In genomic region chr17:9677932-9678331, GRCh38 we compare ENCODE assay signal across 28 cellular contexts. TPM values are rescaled to one million over a fixed set of nuclear protein-coding genes. Genes with fewer than 3 reads are reported as not detected.
"Had no signal": no experiment of that assay in that cellular context is flagged by ENCODE, and none has a peak within 500 bp of the region (broad histone marks: within the 10 kb centered on the region; RNA-seq: fewer than 3 reads in every experiment).

No MANE protein-coding gene starts in this region.

- H3K4me3 ChIP-seq: esophagus squamous epithelium, ovary, prostate gland, suprapubic skin, tibial nerve had no signal

- H3K27ac Mint-ChIP-seq: activated naive CD4-positive, alpha-beta T cell treated with anti-CD3 and anti-CD28 coated beads for 36 hours; dendritic cell treated with granulocyte-macrophage colony-stimulating factor and Interleukin-4, amounts not matched to agents 40 ng/mL and 50 ng/mL, for 4 days; mesothelial cell of epicardium; naive thymus-derived CD4-positive, alpha-beta T cell; T-helper 1 cell treated with Interleukin-12 subunit alpha and Interleukin-12 subunit beta and Interleukin-4 antibody, amounts not matched to agents 30 μg/mL and 1 μg/mL, for 36 hours had no signal

- ATAC-seq: left ventricle myocardium superior; naive thymus-derived CD4-positive, alpha-beta T cell had no signal

- H3K9me3 Mint-ChIP-seq: central memory CD8-positive, alpha-beta T cell had no signal

- H3K27ac ChIP-seq: ovary, prostate gland, suprapubic skin, tibial nerve, VCaP had no signal

- H3K36me3 ChIP-seq: ovary, prostate gland, suprapubic skin, tibial nerve had no signal

- H3K27me3 ChIP-seq: esophagus squamous epithelium, ovary, suprapubic skin, tibial nerve had no signal

- H3K9me3 ChIP-seq: ovary, prostate gland, suprapubic skin had no signal

- FAIRE-seq: bronchial epithelial cell, frontal cortex, islet of Langerhans, TTC549 had no signal

- H3K4me3 Mint-ChIP-seq: activated naive CD4-positive, alpha-beta T cell treated with anti-CD3 and anti-CD28 coated beads for 36 hours; central memory CD8-positive, alpha-beta T cell; dendritic cell treated with granulocyte-macrophage colony-stimulating factor and Interleukin-4, amounts not matched to agents 40 ng/mL and 50 ng/mL, for 4 days; mesothelial cell of epicardium; naive thymus-derived CD4-positive, alpha-beta T cell; T-helper 1 cell treated with Interleukin-12 subunit alpha and Interleukin-12 subunit beta and Interleukin-4 antibody, amounts not matched to agents 30 μg/mL and 1 μg/mL, for 36 hours had no signal

- DNase-seq: activated CD4-positive, alpha-beta T cell treated with anti-CD3 and anti-CD28 coated beads for 4 hours; activated CD4-positive, alpha-beta T cell treated with anti-CD3 and anti-CD28 coated beads, Interleukin-2, amount 50 U/mL, for 4 hours; activated effector memory CD4-positive, alpha-beta T cell treated with anti-CD3 and anti-CD28 coated beads, Interleukin-2, amount 50 U/mL, for 16 hours; activated naive CD4-positive, alpha-beta T cell treated with anti-CD3 and anti-CD28 coated beads for 36 hours; activated T-cell treated with anti-CD3 and anti-CD28 coated beads for 4 hours; amygdala; esophagus squamous epithelium; left ventricle myocardium superior; naive thymus-derived CD4-positive, alpha-beta T cell; ovary; retina; stimulated activated CD4-positive, alpha-beta T cell treated with anti-CD3 and anti-CD28 coated beads, Interleukin-15, amount 100 ng/mL, for 24 hours; stimulated activated CD4-positive, alpha-beta T cell treated with anti-CD3 and anti-CD28 coated beads, Interleukin-2, amount 100 ng/mL, for 24 hours; stimulated activated naive CD4-positive, alpha-beta T cell; T-helper 9 cell had no signal

- H3K4me1 Mint-ChIP-seq: central memory CD8-positive, alpha-beta T cell; mesothelial cell of epicardium; naive thymus-derived CD4-positive, alpha-beta T cell had no signal

- H3K4me1 ChIP-seq: suprapubic skin, tibial nerve had no signal

- H3K27me3 Mint-ChIP-seq: central memory CD8-positive, alpha-beta T cell; dendritic cell treated with granulocyte-macrophage colony-stimulating factor and Interleukin-4, amounts not matched to agents 40 ng/mL and 50 ng/mL, for 4 days had no signal

RNA-seq across cellular contexts. Expression of gene USP43, which starts 32.6 kb away (rescaled TPM):
- total RNA-seq: lung microvascular endothelial cell had no signal
- polyA plus RNA-seq: naive thymus-derived CD4-positive, alpha-beta T cell had no signal
